ENCODE assay signal across 9 cellular contexts in the genomic region with DNA sequence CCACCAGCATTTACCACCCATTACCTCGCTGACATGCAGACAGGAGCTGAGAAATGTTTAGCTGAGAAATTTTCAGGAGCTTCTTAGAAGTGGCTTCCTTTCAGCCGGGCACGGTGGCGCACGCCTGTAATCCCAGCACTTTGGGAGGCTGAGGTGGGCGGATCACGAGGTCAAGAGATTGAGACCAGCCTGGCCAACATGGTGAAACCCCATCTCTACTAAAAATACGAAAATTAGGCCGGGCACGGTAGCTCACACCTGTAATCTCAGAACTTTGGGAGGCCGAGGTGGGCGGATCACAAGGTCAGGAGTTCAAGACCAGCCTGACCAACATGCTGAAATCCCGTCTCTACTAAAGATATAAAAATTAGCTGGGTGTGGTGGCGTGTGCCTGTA. TPM values are rescaled to one million over a fixed set of nuclear protein-coding genes. Genes with fewer than 3 reads are reported as not detected.
"Had no signal": no experiment of that assay in that cellular context is flagged by ENCODE, and none has a peak within 500 bp of the region (broad histone marks: within the 10 kb centered on the region; RNA-seq: fewer than 3 reads in every experiment).

No MANE protein-coding gene starts in this region.

RNA-seq across cellular contexts. Expression of gene ABHD16B, which starts 9.8 kb away (rescaled TPM):
- total RNA-seq: activated CD8-positive, alpha-beta T cell treated with anti-CD3 and anti-CD28 coated beads for 36 hours; activated naive CD8-positive, alpha-beta T cell treated with anti-CD3 and anti-CD28 coated beads, Interleukin-2, amount 10 ng/mL, durations not matched to agents 7 days and 5 days; activated T-helper 2 cell treated with anti-CD3 and anti-CD28 coated beads, Interferon-gamma antibody, Interleukin-2, Interleukin-4, amounts not matched to agents 10 μg/mL and 5 μg/mL and 100 μg/mL, durations not matched to agents 14 hours and 24 hours and 36 hours; ascending aorta; cardiac muscle cell; chondrocyte; LHCN-M2; Right ventricle myocardium superior; T-helper 2 cell treated with Interferon-gamma antibody and Interleukin-4, amounts not matched to agents 100 ng/mL and 5 ng/mL, for 36 hours had no signal
